Comparison of ENCODE assay signal across 20 cellular contexts in genomic region chr2:227423633-227424499, GRCh38. TPM values are rescaled to one million over a fixed set of nuclear protein-coding genes. Genes with fewer than 3 reads are reported as not detected.
"Had no signal": no experiment of that assay in that cellular context is flagged by ENCODE, and none has a peak within 500 bp of the region (broad histone marks: within the 10 kb centered on the region; RNA-seq: fewer than 3 reads in every experiment).

No MANE protein-coding gene starts in this region.

- H3K27me3 ChIP-seq: breast epithelium, esophagus squamous epithelium, suprapubic skin, upper lobe of left lung had no signal

- DNase-seq: activated CD4-positive, alpha-beta T cell treated with anti-CD3 and anti-CD28 coated beads for 1 hour; activated CD4-positive, alpha-beta T cell treated with anti-CD3 and anti-CD28 coated beads, Interleukin-2, amount 50 U/mL, for 48 hours; activated gamma-delta T cell; activated naive CD8-positive, alpha-beta T cell treated with anti-CD3 and anti-CD28 coated beads, Interleukin-2, amount 10 ng/mL, durations not matched to agents 7 days and 5 days; activated T-cell treated with anti-CD3 and anti-CD28 coated beads, Interleukin-2, amount 50 U/mL, for 48 hours; dermis blood vessel endothelial cell; esophagus squamous epithelium; foreskin melanocyte; heart right ventricle; islet precursor cell; left ventricle myocardium inferior; mesendoderm; right cardiac atrium; stimulated activated CD4-positive, alpha-beta T cell treated with anti-CD3 and anti-CD28 coated beads, Interleukin-1b, Interleukin-23, amount 100 ng/mL, for 48 hours; stimulated activated naive B cell treated with anti-CD40 and anti-IgM and Interleukin-4, amounts not matched to agents 10 μg/mL and 1 μg/mL and 100 μg/mL, for 72 hours; T-helper 9 cell; upper lobe of left lung had no signal

- H3K36me3 ChIP-seq: breast epithelium, esophagus squamous epithelium, heart right ventricle, left ventricle myocardium inferior, suprapubic skin, upper lobe of left lung had no signal

- H3K27ac ChIP-seq: breast epithelium, esophagus squamous epithelium, heart right ventricle, left ventricle myocardium inferior, suprapubic skin, upper lobe of left lung had no signal

- H3K9me3 ChIP-seq: breast epithelium, esophagus squamous epithelium, heart right ventricle, left ventricle myocardium inferior, suprapubic skin, upper lobe of left lung had no signal

- H3K4me3 ChIP-seq: breast epithelium, esophagus squamous epithelium, heart right ventricle, left ventricle myocardium inferior, suprapubic skin, upper lobe of left lung had no signal

- H3K4me1 ChIP-seq: breast epithelium, esophagus squamous epithelium, left ventricle myocardium inferior, suprapubic skin, upper lobe of left lung had no signal

- H3K4me3 Mint-ChIP-seq: activated naive CD8-positive, alpha-beta T cell treated with anti-CD3 and anti-CD28 coated beads, Interleukin-2, amount 10 ng/mL, durations not matched to agents 7 days and 5 days; stimulated activated naive B cell treated with anti-CD40 and anti-IgM and Interleukin-4, amounts not matched to agents 10 μg/mL and 1 μg/mL and 100 μg/mL, for 72 hours had no signal

- H3K36me3 Mint-ChIP-seq: stimulated activated naive B cell treated with anti-CD40 and anti-IgM and Interleukin-4, amounts not matched to agents 10 μg/mL and 1 μg/mL and 100 μg/mL, for 72 hours had no signal

- H3K4me1 Mint-ChIP-seq: activated naive CD8-positive, alpha-beta T cell treated with anti-CD3 and anti-CD28 coated beads, Interleukin-2, amount 10 ng/mL, durations not matched to agents 7 days and 5 days had no signal

- ATAC-seq: heart right ventricle; right cardiac atrium; stimulated activated naive B cell treated with anti-CD40 and anti-IgM and Interleukin-4, amounts not matched to agents 10 μg/mL and 1 μg/mL and 100 μg/mL, for 72 hours had no signal

- H3K27me3 Mint-ChIP-seq: activated naive CD8-positive, alpha-beta T cell treated with anti-CD3 and anti-CD28 coated beads, Interleukin-2, amount 10 ng/mL, durations not matched to agents 7 days and 5 days had no signal

- H3K9me3 Mint-ChIP-seq: activated naive CD8-positive, alpha-beta T cell treated with anti-CD3 and anti-CD28 coated beads, Interleukin-2, amount 10 ng/mL, durations not matched to agents 7 days and 5 days; stimulated activated naive B cell treated with anti-CD40 and anti-IgM and Interleukin-4, amounts not matched to agents 10 μg/mL and 1 μg/mL and 100 μg/mL, for 72 hours had no signal

- H3K27ac Mint-ChIP-seq: activated naive CD8-positive, alpha-beta T cell treated with anti-CD3 and anti-CD28 coated beads, Interleukin-2, amount 10 ng/mL, durations not matched to agents 7 days and 5 days; stimulated activated naive B cell treated with anti-CD40 and anti-IgM and Interleukin-4, amounts not matched to agents 10 μg/mL and 1 μg/mL and 100 μg/mL, for 72 hours had no signal

RNA-seq across cellular contexts. Expression of gene SCYGR1, which starts 36.1 kb away (rescaled TPM):
- total RNA-seq: activated naive CD8-positive, alpha-beta T cell treated with anti-CD3 and anti-CD28 coated beads, Interleukin-2, amount 10 ng/mL, durations not matched to agents 7 days and 5 days; breast epithelium; cerebellum; dermis blood vessel endothelial cell; esophagus squamous epithelium; heart right ventricle; left ventricle myocardium inferior; right cardiac atrium; suprapubic skin; upper lobe of left lung had no signal
- polyA plus RNA-seq: heart right ventricle, right cardiac atrium had no signal

RNA-seq across cellular contexts. Expression of gene TM4SF20, which starts 44.8 kb away (rescaled TPM):
- total RNA-seq: activated naive CD8-positive, alpha-beta T cell treated with anti-CD3 and anti-CD28 coated beads, Interleukin-2, amount 10 ng/mL, durations not matched to agents 7 days and 5 days; breast epithelium; cerebellum; dermis blood vessel endothelial cell; esophagus squamous epithelium; heart right ventricle; left ventricle myocardium inferior; right cardiac atrium; upper lobe of left lung had no signal
- polyA plus RNA-seq: heart right ventricle, right cardiac atrium had no signal
